Comparison of ENCODE assay signal across 12 cellular contexts in genomic region chr1:50930193-50930592, GRCh38. TPM values are rescaled to one million over a fixed set of nuclear protein-coding genes. Genes with fewer than 3 reads are reported as not detected.
DNase-seq lines count a peak whose midpoint lies in the region; ATAC-seq lines count a peak whose summit lies in the region.
"Had no signal": no experiment of that assay in that cellular context is flagged by ENCODE, and none has a peak within 500 bp of the region (broad histone marks: within the 10 kb centered on the region; RNA-seq: fewer than 3 reads in every experiment).

No MANE protein-coding gene starts in this region.

- peaks cover 5% of the 10 kb centered on the region for H3K36me3 Mint-ChIP-seq in activated CD8-positive, alpha-beta memory T cell treated with anti-CD3 and anti-CD28 coated beads, Interleukin-2, amount 10 ng/mL, durations not matched to agents 7 days and 5 days
- peaks cover 28 to 39% of the 10 kb centered on the region in 2 donors for H3K36me3 Mint-ChIP-seq in stimulated activated naive B cell treated with anti-CD40 and anti-IgM and Interleukin-4, amounts not matched to agents 10 μg/mL and 1 μg/mL and 100 μg/mL, for 72 hours

- no peak overlapping the region for H3K4me3 Mint-ChIP-seq in activated CD8-positive, alpha-beta memory T cell treated with anti-CD3 and anti-CD28 coated beads, Interleukin-2, amount 10 ng/mL, durations not matched to agents 7 days and 5 days
- no peak overlapping the region for H3K4me3 Mint-ChIP-seq in stimulated activated naive B cell treated with anti-CD40 and anti-IgM and Interleukin-4, amounts not matched to agents 10 μg/mL and 1 μg/mL and 100 μg/mL, for 72 hours
- H3K4me3 Mint-ChIP-seq: activated T-cell treated with anti-CD3 and anti-CD28 coated beads, Interleukin-2, amount 50 U/mL, for 4 hours had no signal

- peaks cover 16% of the 10 kb centered on the region for H3K4me1 Mint-ChIP-seq in activated CD8-positive, alpha-beta memory T cell treated with anti-CD3 and anti-CD28 coated beads, Interleukin-2, amount 10 ng/mL, durations not matched to agents 7 days and 5 days
- peaks cover 24 to 35% of the 10 kb centered on the region in 2 donors for H3K4me1 Mint-ChIP-seq in stimulated activated naive B cell treated with anti-CD40 and anti-IgM and Interleukin-4, amounts not matched to agents 10 μg/mL and 1 μg/mL and 100 μg/mL, for 72 hours

- no peak overlapping the region for H3K27ac Mint-ChIP-seq in activated CD8-positive, alpha-beta memory T cell treated with anti-CD3 and anti-CD28 coated beads, Interleukin-2, amount 10 ng/mL, durations not matched to agents 7 days and 5 days
- no peak overlapping the region for H3K27ac Mint-ChIP-seq in stimulated activated naive B cell treated with anti-CD40 and anti-IgM and Interleukin-4, amounts not matched to agents 10 μg/mL and 1 μg/mL and 100 μg/mL, for 72 hours

- no peaks in the 10 kb centered on the region for H3K9me3 Mint-ChIP-seq in activated CD8-positive, alpha-beta memory T cell treated with anti-CD3 and anti-CD28 coated beads, Interleukin-2, amount 10 ng/mL, durations not matched to agents 7 days and 5 days (ENCODE audit: low read depth)
- H3K9me3 Mint-ChIP-seq in stimulated activated naive B cell treated with anti-CD40 and anti-IgM and Interleukin-4, amounts not matched to agents 10 μg/mL and 1 μg/mL and 100 μg/mL, for 72 hours: peaks cover 11 to 15% of the 10 kb centered on the region in 2 donors
- H3K9me3 Mint-ChIP-seq: activated T-cell treated with anti-CD3 and anti-CD28 coated beads, Interleukin-2, amount 50 U/mL, for 4 hours had no signal

- DNase-seq in activated CD8-positive, alpha-beta memory T cell treated with anti-CD3 and anti-CD28 coated beads, Interleukin-2, amount 10 ng/mL, durations not matched to agents 7 days and 5 days: no peak
- no peak for DNase-seq in activated CD8-positive, alpha-beta memory T cell treated with anti-CD3 and anti-CD28 coated beads, Interleukin-2, amount 50 U/mL, for 48 hours
- no peak for DNase-seq in stimulated activated naive B cell treated with anti-CD40 and anti-IgM and Interleukin-4, amounts not matched to agents 10 μg/mL and 1 μg/mL and 100 μg/mL, for 72 hours
- DNase-seq in activated gamma-delta T cell treated with Interleukin-2 at 50 U/mL for 16 hours (no peak), left lobe of liver (ENCODE audit: low spot score) (no peak)
- DNase-seq in activated CD4-positive, CD25-positive, alpha-beta regulatory T cell (lab: John Stamatoyannopoulos, UW): no peak
- DNase-seq: activated T-cell treated with anti-CD3 and anti-CD28 coated beads, Interleukin-2, amount 50 U/mL, for 4 hours; NCI-H2227 treated with DMSO at 0.1 percent for 48 hours; stimulated activated CD4-positive, alpha-beta T cell treated with anti-CD3 and anti-CD28 coated beads, Interleukin-4, amount 100 ng/mL, for 24 hours had no signal

- ATAC-seq in activated CD8-positive, alpha-beta memory T cell treated with anti-CD3 and anti-CD28 coated beads, Interleukin-2, amount 10 ng/mL, durations not matched to agents 7 days and 5 days: peak; percentile 73
- ATAC-seq in GM21786 (IDR thresholded peaks at IDR 0.05; ENCODE audit: unreplicated experiment) (peak; percentile 82), HG03469 (IDR thresholded peaks at IDR 0.05; ENCODE audit: unreplicated experiment) (peak; percentile 79), left lobe of liver (no peak)
- peak; percentile 54 to 59 for ATAC-seq in stimulated activated naive B cell treated with anti-CD40 and anti-IgM and Interleukin-4, amounts not matched to agents 10 μg/mL and 1 μg/mL and 100 μg/mL, for 72 hours (replicated peaks)
- ATAC-seq: A549; activated T-cell treated with anti-CD3 and anti-CD28 coated beads, Interleukin-2, amount 50 U/mL, for 4 hours had no signal

- CTCF ChIA-PET in activated CD8-positive, alpha-beta memory T cell treated with anti-CD3 and anti-CD28 coated beads, Interleukin-2, amount 10 ng/mL, durations not matched to agents 7 days and 5 days (lab: Charles Lee): interaction anchor here (1.1 to 2.6 kb wide), 15 partner anchors 9 to 367 kb away, joined by 3 to 22 read pairs (median 5); partner anchors contain the start of genes CDKN2C and FAF1

- H3K27me3 Mint-ChIP-seq in activated CD8-positive, alpha-beta memory T cell treated with anti-CD3 and anti-CD28 coated beads, Interleukin-2, amount 10 ng/mL, durations not matched to agents 7 days and 5 days: no peaks in the 10 kb centered on the region
- no peaks in the 10 kb centered on the region for H3K27me3 Mint-ChIP-seq in stimulated activated naive B cell treated with anti-CD40 and anti-IgM and Interleukin-4, amounts not matched to agents 10 μg/mL and 1 μg/mL and 100 μg/mL, for 72 hours

RNA-seq across cellular contexts. Expression of gene FAF1, which starts 29.9 kb away (rescaled TPM):
- 10 to 100 TPM; 84.4 to 94.4 TPM for total RNA-seq in activated CD8-positive, alpha-beta memory T cell treated with anti-CD3 and anti-CD28 coated beads, Interleukin-2, amount 10 ng/mL, durations not matched to agents 7 days and 5 days
- total RNA-seq in left lobe of liver: 22.3 TPM

RNA-seq across cellular contexts. Expression of gene CDKN2C, which starts 39.9 kb away (rescaled TPM):
- 10 to 100 TPM; 43.6 to 56.5 TPM for total RNA-seq in activated CD8-positive, alpha-beta memory T cell treated with anti-CD3 and anti-CD28 coated beads, Interleukin-2, amount 10 ng/mL, durations not matched to agents 7 days and 5 days
- 2.2 TPM for total RNA-seq in left lobe of liver

Comparison
In these comparisons a context has a peak if more than half of its experiments do, and no peak if none do; other contexts are left out.
1. RNA of gene CDKN2C, which starts 39.9 kb away (total RNA-seq): 43.6 to 56.5 TPM in activated CD8-positive, alpha-beta memory T cell treated with anti-CD3 and anti-CD28 coated beads, Interleukin-2, amount 10 ng/mL, durations not matched to agents 7 days and 5 days; 2.2 TPM in left lobe of liver (single experiment); every median in the first group is over 10 times any median in the second.